Comparison of ENCODE assay signal across 16 cellular contexts in the genomic region with DNA sequence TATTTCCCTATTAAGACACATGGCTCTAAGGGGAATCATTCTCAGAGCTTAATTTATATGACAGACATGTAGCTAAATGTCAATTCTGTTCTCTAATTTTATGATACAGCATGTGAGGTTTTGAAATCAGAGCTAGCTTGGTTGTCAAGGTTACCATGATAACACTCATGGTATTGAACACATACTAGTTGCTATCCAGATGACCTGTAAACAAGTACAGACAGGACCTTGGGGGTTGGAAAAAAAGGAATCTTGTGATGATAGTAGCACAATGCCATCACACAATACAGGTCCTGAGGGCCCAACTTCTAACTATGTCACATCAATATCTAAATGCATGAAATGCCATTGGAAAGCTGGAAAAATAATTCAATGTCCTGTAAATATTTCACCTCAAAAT. TPM values are rescaled to one million over a fixed set of nuclear protein-coding genes. Genes with fewer than 3 reads are reported as not detected.
DNase-seq lines count a peak whose midpoint lies in the region; ATAC-seq and TF ChIP-seq lines count a peak whose summit lies in the region.
"Had no signal": no experiment of that assay in that cellular context is flagged by ENCODE, and none has a peak within 500 bp of the region (broad histone marks: within the 10 kb centered on the region; RNA-seq: fewer than 3 reads in every experiment).

No MANE protein-coding gene starts in this region.

- TF ChIP-seq POLR2A in suprapubic skin (IDR thresholded peaks at IDR 0.05) = no peak

- intact Hi-C loops in left ventricle myocardium superior (cut with micrococcal nuclease) = loop anchor here (5.0 kb wide), 1 partner anchor 42 kb away; no protein-coding TSS in a partner anchor

- no peaks in the 10 kb centered on the region for H3K27me3 ChIP-seq in right atrium auricular region
- no peaks in the 10 kb centered on the region for H3K27me3 ChIP-seq in brain microvascular endothelial cell (replicated peaks)
- H3K27me3 ChIP-seq in skeletal muscle tissue (ENCODE audit: control insufficient read depth in 3 of 3, insufficient read depth in 3 of 3, low read length in 3 of 3) = no peaks in the 10 kb centered on the region
- no peaks in the 10 kb centered on the region for H3K27me3 ChIP-seq in suprapubic skin
- H3K27me3 ChIP-seq: upper lobe of left lung had no signal

- ATAC-seq in left ventricle myocardium superior = peak; percentile 27
- ATAC-seq: stimulated activated naive CD8-positive, alpha-beta T cell treated with anti-CD3 and anti-CD28 coated beads, Interleukin-15, amount 100 ng/mL, for 72 hours had no signal

- H3K27ac ChIP-seq in right atrium auricular region (peak overlapping the region in 1 of 2 donors; percentile 63), brain microvascular endothelial cell (no peak overlapping the region), skeletal muscle tissue (ENCODE audit: low read depth, low read length) (peak overlapping the region; percentile 60), suprapubic skin (no peak overlapping the region)
- H3K27ac ChIP-seq: upper lobe of left lung had no signal

- H3K9ac ChIP-seq in skeletal muscle tissue (ENCODE audit: low read depth in 1 of 3, low read length in 3 of 3) = no peak overlapping the region

- H3K4me1 ChIP-seq in right atrium auricular region (peaks cover 0 to 26% of the 10 kb centered on the region in 2 donors), skeletal muscle tissue (ENCODE audit: control insufficient read depth in 3 of 3, insufficient read depth in 3 of 3, low read length in 3 of 3) (peaks cover 29 to 45% (median 36%) of the 10 kb centered on the region in 3 donors), suprapubic skin (no peaks in the 10 kb centered on the region)

- no peak for TF ChIP-seq CTCF in right atrium auricular region (IDR thresholded peaks at IDR 0.05)
- TF ChIP-seq CTCF in brain microvascular endothelial cell (IDR thresholded peaks at IDR 0.05; ENCODE audit: low read depth, low read length, missing control alignments) = no peak
- no peak for TF ChIP-seq CTCF in suprapubic skin (IDR thresholded peaks at IDR 0.05)

- H3K9me3 ChIP-seq in right atrium auricular region (no peaks in the 10 kb centered on the region), skeletal muscle tissue (ENCODE audit: control insufficient read depth in 3 of 3, low read length in 3 of 3) (no peaks in the 10 kb centered on the region), suprapubic skin (no peaks in the 10 kb centered on the region)
- H3K9me3 ChIP-seq: upper lobe of left lung had no signal

- H3K36me3 ChIP-seq in right atrium auricular region (no peaks in the 10 kb centered on the region), brain microvascular endothelial cell (replicated peaks) (no peaks in the 10 kb centered on the region), skeletal muscle tissue (ENCODE audit: control insufficient read depth in 3 of 3, insufficient read depth in 3 of 3, low read length in 3 of 3) (peaks cover 0 to 16% (median 0%) of the 10 kb centered on the region in 3 donors), suprapubic skin (no peaks in the 10 kb centered on the region)
- H3K36me3 ChIP-seq: upper lobe of left lung had no signal

- DNase-seq in left ventricle myocardium superior = no peak
- DNase-seq in right atrium auricular region (ENCODE audit: low spot score) = no peak
- peak; percentile 40 for DNase-seq in brain microvascular endothelial cell
- peak; percentile 62 for DNase-seq in foreskin melanocyte
- no peak for DNase-seq in suprapubic skin (ENCODE audit: low spot score in 2 of 2)
- DNase-seq in stimulated activated CD4-positive, alpha-beta T cell treated with anti-CD3 and anti-CD28 coated beads, Interleukin-12 subunit alpha, Interleukin-12 subunit beta, amount 100 ng/mL, for 4 hours = no peak
- DNase-seq in activated T-cell treated with anti-CD3 and anti-CD28 coated beads for 4 hours = no peak
- DNase-seq: COR-L47; erythroblast; MM.1S; NCI-H345; stimulated activated naive CD8-positive, alpha-beta T cell treated with anti-CD3 and anti-CD28 coated beads, Interleukin-15, amount 100 ng/mL, for 72 hours had no signal

- no peak for TF ChIP-seq EP300 in suprapubic skin (IDR thresholded peaks at IDR 0.05)

- in situ Hi-C loops in brain microvascular endothelial cell (cut with HindIII; ENCODE audit: low pct_ligation_motif_present, low sequenced_read_pairs) = no loop called here

- H3K4me3 ChIP-seq in right atrium auricular region (no peak overlapping the region), brain microvascular endothelial cell (ENCODE audit: low read depth, low read length) (no peak overlapping the region), skeletal muscle tissue (ENCODE audit: low read length in 3 of 3) (no peak overlapping the region), suprapubic skin (no peak overlapping the region)
- H3K4me3 ChIP-seq: upper lobe of left lung had no signal

RNA-seq across cellular contexts. Expression of a gene that starts 49.2 kb away (rescaled TPM):
- total RNA-seq in left ventricle myocardium superior (13.5 TPM), right atrium auricular region (10 to 100 TPM; 13.2 to 16.8 TPM), skeletal muscle tissue (29.2 TPM), suprapubic skin (10 to 100 TPM in 1 of 4 donors, 1 to 10 TPM in 3; 2.8 to 37.9 (median 3.7) TPM)
- total RNA-seq: activated CD8-positive, alpha-beta memory T cell treated with anti-CD3 and anti-CD28 coated beads for 36 hours; activated T-helper 1 cell treated with anti-CD3 and anti-CD28 coated beads, Interleukin-12 subunit alpha, Interleukin-12 subunit beta, Interleukin-2, Interleukin-4 antibody, amounts not matched to agents 30 ng/mL and 10 ng/mL and 1 ng/mL, durations not matched to agents 14 hours and 24 hours and 36 hours had no signal

Comparison
In these comparisons a context has a peak if more than half of its experiments do, and no peak if none do; other contexts are left out.
1. DNase-seq: peak in brain microvascular endothelial cell (single experiment) and foreskin melanocyte (single experiment); none in left ventricle myocardium superior (single experiment), right atrium auricular region (single experiment), suprapubic skin (0 of 2), stimulated activated CD4-positive, alpha-beta T cell treated with anti-CD3 and anti-CD28 coated beads, Interleukin-12 subunit alpha, Interleukin-12 subunit beta, amount 100 ng/mL, for 4 hours (single experiment) and activated T-cell treated with anti-CD3 and anti-CD28 coated beads for 4 hours (single experiment).